In genomic region chr7:56447864-56448693, GRCh38 we compare ENCODE assay signal across 1 cellular context.
TF ChIP-seq lines count a peak whose summit lies in the region.

No MANE protein-coding gene starts in this region.

TF ChIP-seq in K562, 482 proteins besides CTCF, POLR2A, EP300 and RAD21 (continued from another document):
- TF ChIP-seq FOXO4 (CRISPR knock-in tag; IDR thresholded peaks at IDR 0.05), result no peak
- 0 out of 2 replicates have a peak, but pooled peaks have one; percentile 17 for TF ChIP-seq RBFOX2 (IDR thresholded peaks at IDR 0.05; ENCODE audit: low read depth, low read length)
- no peak for TF ChIP-seq STAT5A (IDR thresholded peaks at IDR 0.05; ENCODE audit: borderline replicate concordance, low read length)
TF ChIP-seq in K562: peak in this region for 3.
